ENCODE assay signal across 24 cellular contexts in genomic region chr10:19847321-19847720, GRCh38. TPM values are rescaled to one million over a fixed set of nuclear protein-coding genes. Genes with fewer than 3 reads are reported as not detected.
A peak's percentile ranks its signal among the peaks of the same experiment; 100 is the strongest.
DNase-seq lines count a peak whose midpoint lies in the region; FAIRE-seq and TF ChIP-seq lines count a peak whose summit lies in the region.
"Had no signal": no experiment of that assay in that cellular context is flagged by ENCODE, and none has a peak within 500 bp of the region (broad histone marks: within the 10 kb centered on the region; RNA-seq: fewer than 3 reads in every experiment).

No MANE protein-coding gene starts in this region.

- no peaks in the 10 kb centered on the region for H3K9me3 Mint-ChIP-seq in activated CD4-positive, alpha-beta T cell treated with anti-CD3 and anti-CD28 coated beads, Interleukin-2, amount 10 ng/mL, durations not matched to agents 24 days and 14 days
- H3K9me3 Mint-ChIP-seq: activated CD8-positive, alpha-beta T cell treated with anti-CD3 and anti-CD28 coated beads for 36 hours; activated naive CD4-positive, alpha-beta T cell treated with anti-CD3 and anti-CD28 coated beads, Interleukin-2, amount 50 U/mL, for 24 hours had no signal

- no peak overlapping the region for H3K27ac Mint-ChIP-seq in activated CD4-positive, alpha-beta T cell treated with anti-CD3 and anti-CD28 coated beads, Interleukin-2, amount 10 ng/mL, durations not matched to agents 24 days and 14 days
- H3K27ac Mint-ChIP-seq: activated CD8-positive, alpha-beta T cell treated with anti-CD3 and anti-CD28 coated beads for 36 hours; activated naive CD4-positive, alpha-beta T cell treated with anti-CD3 and anti-CD28 coated beads, Interleukin-2, amount 50 U/mL, for 24 hours; naive thymus-derived CD4-positive, alpha-beta T cell; T-helper 17 cell had no signal

- H3K27me3 ChIP-seq in bronchial epithelial cell (ENCODE audit: control insufficient read depth, insufficient read depth, low read length) = no peaks in the 10 kb centered on the region

- no peaks in the 10 kb centered on the region for H3K27me3 Mint-ChIP-seq in activated CD4-positive, alpha-beta T cell treated with anti-CD3 and anti-CD28 coated beads, Interleukin-2, amount 10 ng/mL, durations not matched to agents 24 days and 14 days
- H3K27me3 Mint-ChIP-seq: activated CD8-positive, alpha-beta T cell treated with anti-CD3 and anti-CD28 coated beads for 36 hours; T-helper 17 cell had no signal

- no peak overlapping the region for H3K4me3 ChIP-seq in bronchial epithelial cell (ENCODE audit: low read depth, low read length)
- no peak overlapping the region for H3K4me3 ChIP-seq in skeletal muscle cell (ENCODE audit: low read depth, low read length)

- no peak for FAIRE-seq in bronchial epithelial cell (lab: Jason Lieb, UNC)
- FAIRE-seq: H54 had no signal

- no peak overlapping the region for H3K4me3 Mint-ChIP-seq in activated CD4-positive, alpha-beta T cell treated with anti-CD3 and anti-CD28 coated beads, Interleukin-2, amount 10 ng/mL, durations not matched to agents 24 days and 14 days
- H3K4me3 Mint-ChIP-seq: activated CD8-positive, alpha-beta T cell treated with anti-CD3 and anti-CD28 coated beads for 36 hours; activated naive CD4-positive, alpha-beta T cell treated with anti-CD3 and anti-CD28 coated beads, Interleukin-2, amount 50 U/mL, for 24 hours; activated T-cell treated with anti-CD3 and anti-CD28 coated beads, Interleukin-2, amount 50 U/mL, for 4 hours; naive thymus-derived CD4-positive, alpha-beta T cell; T-helper 17 cell had no signal

- DNase-seq in M059J (ENCODE audit: low read depth) (peak; percentile 30), bronchial epithelial cell (ENCODE audit: low read depth) (peak; percentile 58), iris pigment epithelial cell (ENCODE audit: low read depth) (peak; percentile 81), skeletal muscle cell (ENCODE audit: low read depth) (peak; percentile 27), NOMO-1 treated with DMSO at 0.1 percent for 48 hours (lab: John Stamatoyannopoulos, UW; ENCODE audit: unreplicated experiment) (no peak), iPS-NIHi11 (ENCODE audit: low spot score) (no peak)
- DNase-seq in stimulated activated CD4-positive, alpha-beta T cell treated with anti-CD3 and anti-CD28 coated beads, Interleukin-4, amount 100 ng/mL, for 1 hour = no peak
- DNase-seq in activated CD4-positive, alpha-beta T cell treated with anti-CD3 and anti-CD28 coated beads, Interleukin-2, amount 10 ng/mL, durations not matched to agents 24 days and 14 days = no peak
- DNase-seq: activated CD4-positive, CD25-positive, alpha-beta regulatory T cell; activated CD8-positive, alpha-beta T cell treated with anti-CD3 and anti-CD28 coated beads for 36 hours; activated T-cell treated with anti-CD3 and anti-CD28 coated beads, Interleukin-2, amount 50 U/mL, for 4 hours; DMS153; GDM1; head of caudate nucleus; naive thymus-derived CD4-positive, alpha-beta T cell; NCI-H1417; NCI-H2171 treated with DMSO at 0.1 percent for 48 hours; NCI-H748 treated with DMSO at 0.1 percent for 48 hours; OCI-M1; SIG-M5; stimulated activated CD4-positive, alpha-beta T cell treated with anti-CD3 and anti-CD28 coated beads, Interleukin-2, amount 100 ng/mL, for 48 hours; T-helper 17 cell had no signal

- no peak for TF ChIP-seq CTCF in bronchial epithelial cell (IDR thresholded peaks at IDR 0.05; ENCODE audit: insufficient read depth, low read length, severe bottlenecking)

- H3K36me3 Mint-ChIP-seq in activated CD4-positive, alpha-beta T cell treated with anti-CD3 and anti-CD28 coated beads, Interleukin-2, amount 10 ng/mL, durations not matched to agents 24 days and 14 days (ENCODE audit: low read depth) = no peaks in the 10 kb centered on the region
- H3K36me3 Mint-ChIP-seq: activated naive CD4-positive, alpha-beta T cell treated with anti-CD3 and anti-CD28 coated beads, Interleukin-2, amount 50 U/mL, for 24 hours; naive thymus-derived CD4-positive, alpha-beta T cell had no signal

- no peaks in the 10 kb centered on the region for H3K36me3 ChIP-seq in bronchial epithelial cell (ENCODE audit: control insufficient read depth, insufficient read depth, low read length)

- H3K4me1 Mint-ChIP-seq in activated CD4-positive, alpha-beta T cell treated with anti-CD3 and anti-CD28 coated beads, Interleukin-2, amount 10 ng/mL, durations not matched to agents 24 days and 14 days = no peaks in the 10 kb centered on the region
- H3K4me1 Mint-ChIP-seq: activated naive CD4-positive, alpha-beta T cell treated with anti-CD3 and anti-CD28 coated beads, Interleukin-2, amount 50 U/mL, for 24 hours; naive thymus-derived CD4-positive, alpha-beta T cell; T-helper 17 cell had no signal

- intact Hi-C loops in activated CD4-positive, alpha-beta T cell treated with anti-CD3 and anti-CD28 coated beads, Interleukin-2, amount 10 ng/mL, durations not matched to agents 24 days and 14 days (cut with micrococcal nuclease) = no loop called here

RNA-seq across cellular contexts. Expression of gene PLXDC2, which starts 31.1 kb away (rescaled TPM):
- 2.8 and 3.3 TPM in 2 replicates for total RNA-seq in M059J (2014; rRNA removed; shearing (Covaris generic))
- 1.3 and 3.3 TPM in 2 replicates for total RNA-seq in bronchial epithelial cell
- not detected in 2 replicates for total RNA-seq in activated CD4-positive, alpha-beta T cell treated with anti-CD3 and anti-CD28 coated beads, Interleukin-2, amount 10 ng/mL, durations not matched to agents 24 days and 14 days
- total RNA-seq: activated CD8-positive, alpha-beta T cell treated with anti-CD3 and anti-CD28 coated beads for 36 hours had no signal

Comparison
In these comparisons a context has a peak if more than half of its experiments do, and no peak if none do; other contexts are left out.
1. DNase-seq: peak in M059J (single experiment), bronchial epithelial cell (single experiment), iris pigment epithelial cell (single experiment) and skeletal muscle cell (single experiment); none in NOMO-1 treated with DMSO at 0.1 percent for 48 hours (single experiment), stimulated activated CD4-positive, alpha-beta T cell treated with anti-CD3 and anti-CD28 coated beads, Interleukin-4, amount 100 ng/mL, for 1 hour (single experiment), iPS-NIHi11 (single experiment) and activated CD4-positive, alpha-beta T cell treated with anti-CD3 and anti-CD28 coated beads, Interleukin-2, amount 10 ng/mL, durations not matched to agents 24 days and 14 days (single experiment).